In the genomic region with DNA sequence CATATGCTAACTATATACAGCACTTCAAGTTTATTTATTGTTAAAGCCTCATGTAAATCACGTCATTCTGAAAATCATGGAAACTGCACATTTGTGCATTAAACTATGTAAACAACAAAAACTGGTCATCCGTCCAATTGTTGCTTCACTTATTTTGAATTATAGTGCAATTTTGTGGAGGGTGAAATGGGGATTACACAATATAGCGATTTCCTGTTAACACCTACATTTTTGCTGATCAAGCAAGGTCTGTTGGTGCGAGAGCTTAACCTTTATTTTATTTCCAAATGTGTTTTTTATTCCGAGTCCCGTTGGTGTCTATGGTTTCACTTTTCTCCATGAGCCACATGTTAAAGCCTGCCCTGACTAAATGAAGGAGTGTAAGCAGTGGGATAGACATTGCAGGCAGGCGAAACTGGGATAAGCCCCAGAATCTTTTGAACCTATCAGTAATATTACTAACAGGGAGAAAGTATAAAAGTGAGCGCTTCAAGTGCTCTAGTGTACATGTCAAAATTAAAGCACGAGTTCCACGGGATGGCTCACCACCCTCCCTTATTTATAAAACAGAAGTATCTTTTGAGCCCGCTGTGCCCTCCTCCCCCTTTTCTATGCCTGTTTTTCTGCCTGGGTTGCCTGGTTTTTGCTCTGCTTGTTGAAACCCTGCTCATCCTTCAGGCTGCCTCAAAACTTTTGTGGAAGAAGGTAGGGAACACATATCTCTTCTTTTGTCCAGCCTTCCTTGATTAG, we compare ENCODE assay signal across 11 cellular contexts.
DNase-seq lines count a peak whose midpoint lies in the region; ATAC-seq and TF ChIP-seq lines count a peak whose summit lies in the region.
"Had no signal": no experiment of that assay in that cellular context is flagged by ENCODE, and none has a peak within 500 bp of the region (broad histone marks: within the 10 kb centered on the region; RNA-seq: fewer than 3 reads in every experiment).

No MANE protein-coding gene starts in this region.

- no peaks in the 10 kb centered on the region for H3K36me3 ChIP-seq in HEK293 (ENCODE audit: control insufficient read depth in 2 of 2, insufficient read depth in 1 of 2, low read length in 2 of 2)
- no peaks in the 10 kb centered on the region for H3K36me3 ChIP-seq in left lung
- H3K36me3 ChIP-seq in stomach smooth muscle (ENCODE audit: control insufficient read depth in 2 of 2, insufficient read depth in 2 of 2, low read length in 2 of 2): no peaks in the 10 kb centered on the region

- DNase-seq in choroid plexus epithelial cell (ENCODE audit: low read depth) (peak; percentile 67), left lung (no peak), T-helper 1 cell (no peak), NCI-H1930 (lab: John Stamatoyannopoulos, UW) (no peak), activated gamma-delta T cell (lab: John Stamatoyannopoulos, UW) (no peak)
- DNase-seq: activated CD4-positive, alpha-beta memory T cell treated with anti-CD3 and anti-CD28 coated beads, Interleukin-2, amount 10 ng/mL, durations not matched to agents 7 days and 5 days; NCI-H2081 treated with DMSO at 0.1 percent for 48 hours; PC-9 had no signal

- no peaks in the 10 kb centered on the region for H3K9me3 ChIP-seq in HEK293 (ENCODE audit: control insufficient read depth, insufficient read depth, low read depth, low read length)
- H3K9me3 ChIP-seq in left lung: no peaks in the 10 kb centered on the region
- H3K9me3 ChIP-seq in stomach smooth muscle (ENCODE audit: control insufficient read depth in 2 of 2, low read length in 2 of 2): no peaks in the 10 kb centered on the region

- POLR2A ChIA-PET in HEK293 (lab: Yijun Ruan, JAX): no interaction called here

- peak; percentile 24 for ATAC-seq in left lung
- ATAC-seq in HG02798 (IDR thresholded peaks at IDR 0.05; ENCODE audit: poor library complexity, unreplicated experiment): no peak

- H3K4me1 ChIP-seq in HEK293 (ENCODE audit: control insufficient read depth, insufficient read depth, low read length): peaks cover 8% of the 10 kb centered on the region; the same call in 1 of the 2 replicates
- H3K4me1 ChIP-seq in left lung: peaks cover 0 to 7% of the 10 kb centered on the region in 2 donors
- H3K4me1 ChIP-seq in stomach smooth muscle (ENCODE audit: control insufficient read depth, insufficient read depth, low read length): peaks cover 4% of the 10 kb centered on the region

- no peak for TF ChIP-seq CTCF in HEK293 (tag by site-specific recombination; IDR thresholded peaks at IDR 0.05)
- TF ChIP-seq CTCF in choroid plexus epithelial cell (conservative IDR thresholded peaks at IDR 0.05; ENCODE audit: low read depth, low read length): no peak
- TF ChIP-seq CTCF in left lung (IDR thresholded peaks at IDR 0.05): no peak

- H3K27ac ChIP-seq in HEK293 (ENCODE audit: extremely low read depth, low read depth, low read length) (no peak overlapping the region), left lung (peak overlapping the region in 1 of 2 donors; percentile 22), stomach smooth muscle (ENCODE audit: low read length) (no peak overlapping the region)
- H3K27ac ChIP-seq: PC-9 had no signal

- intact Hi-C loops in left lung (cut with DNase I): no loop called here

- H3K4me3 ChIP-seq in HEK293 (ENCODE audit: low read depth, low read length) (no peak overlapping the region), choroid plexus epithelial cell (ENCODE audit: low read depth, low read length) (peak overlapping the region; percentile 50), left lung (no peak overlapping the region), stomach smooth muscle (ENCODE audit: low read length in 2 of 2) (peak overlapping the region; percentile 29 to 38)
- H3K4me3 ChIP-seq: PC-9 had no signal

- CTCF ChIA-PET in HEK293 (lab: Yijun Ruan, JAX): interaction anchor here (0.7 kb wide), 1 partner anchor 137 kb away, joined by 4 read pairs; no protein-coding TSS in a partner anchor

- H3K9ac ChIP-seq in stomach smooth muscle (ENCODE audit: low read length in 2 of 2): peak overlapping the region in 1 of 2 donors; percentile 58

- H3K27me3 ChIP-seq in left lung (no peaks in the 10 kb centered on the region), stomach smooth muscle (ENCODE audit: control insufficient read depth in 1 of 2, insufficient read depth in 2 of 2, low read length in 2 of 2) (no peaks in the 10 kb centered on the region)

TF ChIP-seq in HEK293, 187 proteins besides CTCF, POLR2A, EP300 and RAD21 (continues in another document):
- TF ChIP-seq ZNF658 (tag by site-specific recombination; IDR thresholded peaks at IDR 0.05): no peak
- no peak for TF ChIP-seq ZNF214 (tag by site-specific recombination; IDR thresholded peaks at IDR 0.05; ENCODE audit: borderline replicate concordance)
- TF ChIP-seq, protein P1, sequence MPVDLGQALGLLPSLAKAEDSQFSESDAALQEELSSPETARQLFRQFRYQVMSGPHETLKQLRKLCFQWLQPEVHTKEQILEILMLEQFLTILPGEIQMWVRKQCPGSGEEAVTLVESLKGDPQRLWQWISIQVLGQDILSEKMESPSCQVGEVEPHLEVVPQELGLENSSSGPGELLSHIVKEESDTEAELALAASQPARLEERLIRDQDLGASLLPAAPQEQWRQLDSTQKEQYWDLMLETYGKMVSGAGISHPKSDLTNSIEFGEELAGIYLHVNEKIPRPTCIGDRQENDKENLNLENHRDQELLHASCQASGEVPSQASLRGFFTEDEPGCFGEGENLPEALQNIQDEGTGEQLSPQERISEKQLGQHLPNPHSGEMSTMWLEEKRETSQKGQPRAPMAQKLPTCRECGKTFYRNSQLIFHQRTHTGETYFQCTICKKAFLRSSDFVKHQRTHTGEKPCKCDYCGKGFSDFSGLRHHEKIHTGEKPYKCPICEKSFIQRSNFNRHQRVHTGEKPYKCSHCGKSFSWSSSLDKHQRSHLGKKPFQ (tag by site-specific recombination; IDR thresholded peaks at IDR 0.05): no peak
- TF ChIP-seq ZBTB20 (tag by site-specific recombination; IDR thresholded peaks at IDR 0.05): peak; percentile 45
- TF ChIP-seq, protein P2, sequence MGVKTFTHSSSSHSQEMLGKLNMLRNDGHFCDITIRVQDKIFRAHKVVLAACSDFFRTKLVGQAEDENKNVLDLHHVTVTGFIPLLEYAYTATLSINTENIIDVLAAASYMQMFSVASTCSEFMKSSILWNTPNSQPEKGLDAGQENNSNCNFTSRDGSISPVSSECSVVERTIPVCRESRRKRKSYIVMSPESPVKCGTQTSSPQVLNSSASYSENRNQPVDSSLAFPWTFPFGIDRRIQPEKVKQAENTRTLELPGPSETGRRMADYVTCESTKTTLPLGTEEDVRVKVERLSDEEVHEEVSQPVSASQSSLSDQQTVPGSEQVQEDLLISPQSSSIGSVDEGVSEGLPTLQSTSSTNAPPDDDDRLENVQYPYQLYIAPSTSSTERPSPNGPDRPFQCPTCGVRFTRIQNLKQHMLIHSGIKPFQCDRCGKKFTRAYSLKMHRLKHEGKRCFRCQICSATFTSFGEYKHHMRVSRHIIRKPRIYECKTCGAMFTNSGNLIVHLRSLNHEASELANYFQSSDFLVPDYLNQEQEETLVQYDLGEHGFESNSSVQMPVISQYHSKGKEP (tag by site-specific recombination; IDR thresholded peaks at IDR 0.05): peak; percentile 32; the same call in 1 of the 2 replicates
- no peak for TF ChIP-seq GFI1B (tag by site-specific recombination; IDR thresholded peaks at IDR 0.05)
- no peak for TF ChIP-seq ZNF24 (tag by site-specific recombination; IDR thresholded peaks at IDR 0.05)
- TF ChIP-seq ZNF621 (tag by site-specific recombination; IDR thresholded peaks at IDR 0.05): no peak
- TF ChIP-seq KLF1 (tag by site-specific recombination; IDR thresholded peaks at IDR 0.05): no peak
- TF ChIP-seq, protein P3, sequence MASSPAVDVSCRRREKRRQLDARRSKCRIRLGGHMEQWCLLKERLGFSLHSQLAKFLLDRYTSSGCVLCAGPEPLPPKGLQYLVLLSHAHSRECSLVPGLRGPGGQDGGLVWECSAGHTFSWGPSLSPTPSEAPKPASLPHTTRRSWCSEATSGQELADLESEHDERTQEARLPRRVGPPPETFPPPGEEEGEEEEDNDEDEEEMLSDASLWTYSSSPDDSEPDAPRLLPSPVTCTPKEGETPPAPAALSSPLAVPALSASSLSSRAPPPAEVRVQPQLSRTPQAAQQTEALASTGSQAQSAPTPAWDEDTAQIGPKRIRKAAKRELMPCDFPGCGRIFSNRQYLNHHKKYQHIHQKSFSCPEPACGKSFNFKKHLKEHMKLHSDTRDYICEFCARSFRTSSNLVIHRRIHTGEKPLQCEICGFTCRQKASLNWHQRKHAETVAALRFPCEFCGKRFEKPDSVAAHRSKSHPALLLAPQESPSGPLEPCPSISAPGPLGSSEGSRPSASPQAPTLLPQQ (tag by site-specific recombination; IDR thresholded peaks at IDR 0.05): no peak
- 0 out of 2 replicates have a peak, but pooled peaks have one; percentile 8 for TF ChIP-seq ZBTB17 (tag by site-specific recombination; IDR thresholded peaks at IDR 0.05)
- no peak for TF ChIP-seq HOXA7 (CRISPR knock-in tag; IDR thresholded peaks at IDR 0.05; ENCODE audit: borderline replicate concordance)
- no peak for TF ChIP-seq ZNF792 (tag by site-specific recombination; IDR thresholded peaks at IDR 0.05)

Comparison
In these comparisons a context has a peak if more than half of its experiments do, and no peak if none do; other contexts are left out.
1. H3K4me3 ChIP-seq: peak in choroid plexus epithelial cell (single experiment) and stomach smooth muscle (2 of 2); none in HEK293 (single experiment) and left lung (0 of 2).